ENCODE assay signal across 8 cellular contexts in the genomic region with DNA sequence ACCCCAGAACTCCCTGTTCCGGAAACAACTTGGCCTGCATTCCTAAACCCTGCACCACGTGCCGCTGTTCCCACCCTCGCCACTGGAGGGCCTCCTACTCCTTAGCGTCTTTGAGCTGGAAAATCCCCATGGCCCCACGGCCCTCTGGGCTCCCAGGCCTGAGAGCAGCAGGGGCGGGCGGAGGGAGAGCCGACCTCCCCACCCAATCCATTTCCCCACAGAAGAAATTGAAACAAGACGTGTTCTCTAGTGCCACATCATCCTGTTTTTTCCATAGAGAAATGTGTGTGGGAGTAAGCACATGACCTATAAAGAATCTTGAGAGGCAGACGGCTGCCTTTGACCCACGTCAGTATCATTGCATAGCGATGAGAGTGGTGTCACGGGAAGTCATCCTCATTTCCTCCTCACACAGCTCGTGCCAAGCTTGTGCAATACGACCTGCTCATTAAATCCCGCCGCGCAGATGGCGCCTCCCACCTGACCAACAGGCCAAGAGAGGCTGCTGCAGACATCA.
A peak's percentile ranks its signal among the peaks of the same experiment; 100 is the strongest.
DNase-seq lines count a peak whose midpoint lies in the region; ATAC-seq and TF ChIP-seq lines count a peak whose summit lies in the region.

No MANE protein-coding gene starts in this region.

- POLR2A ChIA-PET in Caco-2 (lab: Charles Lee) = interaction anchor here (1.0 to 1.3 kb wide), 3 partner anchors 26 to 95 kb away, joined by 3 to 8 read pairs (median 7); no protein-coding TSS in a partner anchor
- POLR2A ChIA-PET in activated CD4-positive, alpha-beta memory T cell treated with anti-CD3 and anti-CD28 coated beads, Interleukin-2, amount 10 ng/mL, durations not matched to agents 7 days and 5 days (lab: Charles Lee) = no interaction called here

- CTCF ChIA-PET in Caco-2 (lab: Charles Lee) = interaction anchor here (0.6 to 2.1 kb wide), 8 partner anchors 20 to 139 kb away, joined by 4 to 31 read pairs (median 7); no protein-coding TSS in a partner anchor
- CTCF ChIA-PET in activated CD4-positive, alpha-beta memory T cell treated with anti-CD3 and anti-CD28 coated beads, Interleukin-2, amount 10 ng/mL, durations not matched to agents 7 days and 5 days (lab: Charles Lee) = no interaction called here

- no peaks in the 10 kb centered on the region for H3K27me3 Mint-ChIP-seq in Caco-2 (ENCODE audit: insufficient read depth, unreplicated experiment)
- H3K27me3 Mint-ChIP-seq in activated CD4-positive, alpha-beta memory T cell treated with anti-CD3 and anti-CD28 coated beads, Interleukin-2, amount 10 ng/mL, durations not matched to agents 7 days and 5 days = no peaks in the 10 kb centered on the region

- H3K9me3 ChIP-seq in Caco-2 = no peaks in the 10 kb centered on the region

- H3K4me1 Mint-ChIP-seq in Caco-2 (ENCODE audit: low read depth, unreplicated experiment) = peaks cover 35% of the 10 kb centered on the region
- no peaks in the 10 kb centered on the region for H3K4me1 Mint-ChIP-seq in activated CD4-positive, alpha-beta memory T cell treated with anti-CD3 and anti-CD28 coated beads, Interleukin-2, amount 10 ng/mL, durations not matched to agents 7 days and 5 days

- in situ Hi-C loops in KBM-7 (cut with MboI; ENCODE audit: low pct_unique_long_range_greater_than_20kb, low sequenced_read_pairs) = no loop called here

- H3K4me3 Mint-ChIP-seq in Caco-2 (ENCODE audit: unreplicated experiment) = peak overlapping the region; percentile 55
- H3K4me3 Mint-ChIP-seq in activated CD4-positive, alpha-beta memory T cell treated with anti-CD3 and anti-CD28 coated beads, Interleukin-2, amount 10 ng/mL, durations not matched to agents 7 days and 5 days = no peak overlapping the region

- peak overlapping the region; percentile 85 for H3K27ac Mint-ChIP-seq in Caco-2 (ENCODE audit: unreplicated experiment)
- no peak overlapping the region for H3K27ac Mint-ChIP-seq in activated CD4-positive, alpha-beta memory T cell treated with anti-CD3 and anti-CD28 coated beads, Interleukin-2, amount 10 ng/mL, durations not matched to agents 7 days and 5 days

- H3K4me3 ChIP-seq in Caco-2 (ENCODE audit: low read depth, low read length) = peak overlapping the region; percentile 31
- H3K4me3 ChIP-seq in retinal pigment epithelial cell (ENCODE audit: low read length) = peak overlapping the region; percentile 25

- intact Hi-C loops in Caco-2 (cut with micrococcal nuclease; ENCODE audit: unreplicated experiment) = loop anchor here (1.0 kb wide), 5 partner anchors 21 to 136 kb away; no protein-coding TSS in a partner anchor

- DNase-seq in Caco-2 (peak; percentile 93 to 94), KBM-7 (peak; percentile 30), T1000 (lab: John Stamatoyannopoulos, UW) (peak; percentile 68), glomerular visceral epithelial cell (ENCODE audit: extremely low spot score) (peak; percentile 83), retinal pigment epithelial cell (ENCODE audit: low read depth) (peak; percentile 78)
- no peak for DNase-seq in activated CD4-positive, alpha-beta memory T cell treated with anti-CD3 and anti-CD28 coated beads, Interleukin-2, amount 10 ng/mL, durations not matched to agents 7 days and 5 days

- no TSS peak for BruUV-seq in Caco-2 (replicated peaks; lab: Mats Ljungman, UMichigan)

- TF ChIP-seq CTCF in Caco-2 (IDR thresholded peaks at IDR 0.05; ENCODE audit: insufficient read depth in 1 of 2, low read depth in 1 of 2, low read length in 1 of 2, severe bottlenecking in 1 of 2, unreplicated experiment in 1 of 2) (peak; percentile 82 to 89), retinal pigment epithelial cell (conservative IDR thresholded peaks at IDR 0.05; ENCODE audit: low read depth, low read length) (peak; percentile 88)

- peaks cover 53% of the 10 kb centered on the region for H3K4me1 ChIP-seq in Caco-2

- H3K36me3 ChIP-seq in Caco-2 (ENCODE audit: control insufficient read depth, insufficient read depth, low read length) = no peaks in the 10 kb centered on the region

- no peaks in the 10 kb centered on the region for H3K9me3 Mint-ChIP-seq in Caco-2 (ENCODE audit: unreplicated experiment)
- H3K9me3 Mint-ChIP-seq in activated CD4-positive, alpha-beta memory T cell treated with anti-CD3 and anti-CD28 coated beads, Interleukin-2, amount 10 ng/mL, durations not matched to agents 7 days and 5 days = peaks cover 3% of the 10 kb centered on the region

- H3K27me3 ChIP-seq in Caco-2 (replicated peaks; ENCODE audit: control insufficient read depth, insufficient read depth, low read length) = no peaks in the 10 kb centered on the region

- H3K36me3 Mint-ChIP-seq in Caco-2 (ENCODE audit: insufficient read depth, unreplicated experiment) = peaks cover 28% of the 10 kb centered on the region
- H3K36me3 Mint-ChIP-seq in activated CD4-positive, alpha-beta memory T cell treated with anti-CD3 and anti-CD28 coated beads, Interleukin-2, amount 10 ng/mL, durations not matched to agents 7 days and 5 days (ENCODE audit: low read depth) = no peaks in the 10 kb centered on the region

- no peak for ATAC-seq in GM18511 (IDR thresholded peaks at IDR 0.05; ENCODE audit: unreplicated experiment)
- no peak for ATAC-seq in GM18870 (IDR thresholded peaks at IDR 0.05; ENCODE audit: unreplicated experiment)
